Comparison of ENCODE assay signal across 42 cellular contexts in genomic region chr20:64154590-64155257, GRCh38. TPM values are rescaled to one million over a fixed set of nuclear protein-coding genes. Genes with fewer than 3 reads are reported as not detected.
"Had no signal": no experiment of that assay in that cellular context is flagged by ENCODE, and none has a peak within 500 bp of the region (broad histone marks: within the 10 kb centered on the region; RNA-seq: fewer than 3 reads in every experiment).

No MANE protein-coding gene starts in this region.

- H3K27me3 Mint-ChIP-seq: activated CD4-positive, alpha-beta T cell treated with anti-CD3 and anti-CD28 coated beads, Interleukin-2, amount 10 ng/mL, durations not matched to agents 24 days and 14 days had no signal

- H3K9me3 Mint-ChIP-seq: activated CD4-positive, alpha-beta memory T cell treated with anti-CD3 and anti-CD28 coated beads for 36 hours; activated CD4-positive, alpha-beta T cell treated with anti-CD3 and anti-CD28 coated beads, Interleukin-2, amount 10 ng/mL, durations not matched to agents 24 days and 14 days; activated naive CD4-positive, alpha-beta T cell treated with anti-CD3 and anti-CD28 coated beads for 36 hours; activated naive CD8-positive, alpha-beta T cell treated with anti-CD3 and anti-CD28 coated beads for 36 hours; activated T-helper 1 cell treated with anti-CD3 and anti-CD28 coated beads, Interleukin-12 subunit alpha, Interleukin-12 subunit beta, Interleukin-2, Interleukin-4 antibody, amounts not matched to agents 30 ng/mL and 10 ng/mL and 1 ng/mL, durations not matched to agents 14 hours and 24 hours and 36 hours; immature natural killer cell; nephron progenitor cell; stimulated activated naive B cell treated with anti-CD40 and anti-IgM and Interleukin-4, amounts not matched to agents 10 μg/mL and 1 μg/mL and 100 μg/mL, for 72 hours; T-helper 1 cell treated with Interleukin-12 subunit alpha and Interleukin-12 subunit beta and Interleukin-4 antibody, amounts not matched to agents 30 μg/mL and 1 μg/mL, for 36 hours had no signal

- H3K4me3 Mint-ChIP-seq: activated CD4-positive, alpha-beta memory T cell treated with anti-CD3 and anti-CD28 coated beads for 36 hours; activated CD4-positive, alpha-beta T cell treated with anti-CD3 and anti-CD28 coated beads, Interleukin-2, amount 10 ng/mL, durations not matched to agents 24 days and 14 days; activated naive CD4-positive, alpha-beta T cell treated with anti-CD3 and anti-CD28 coated beads for 36 hours; activated naive CD8-positive, alpha-beta T cell treated with anti-CD3 and anti-CD28 coated beads for 36 hours; activated T-helper 1 cell treated with anti-CD3 and anti-CD28 coated beads, Interleukin-12 subunit alpha, Interleukin-12 subunit beta, Interleukin-2, Interleukin-4 antibody, amounts not matched to agents 30 ng/mL and 10 ng/mL and 1 ng/mL, durations not matched to agents 14 hours and 24 hours and 36 hours; immature natural killer cell; nephron progenitor cell; stimulated activated naive B cell treated with anti-CD40 and anti-IgM and Interleukin-4, amounts not matched to agents 10 μg/mL and 1 μg/mL and 100 μg/mL, for 72 hours; T-helper 1 cell treated with Interleukin-12 subunit alpha and Interleukin-12 subunit beta and Interleukin-4 antibody, amounts not matched to agents 30 μg/mL and 1 μg/mL, for 36 hours had no signal

- H3K4me2 ChIP-seq: smooth muscle cell had no signal

- H3K36me3 Mint-ChIP-seq: activated CD4-positive, alpha-beta memory T cell treated with anti-CD3 and anti-CD28 coated beads for 36 hours; activated naive CD8-positive, alpha-beta T cell treated with anti-CD3 and anti-CD28 coated beads for 36 hours; immature natural killer cell; stimulated activated naive B cell treated with anti-CD40 and anti-IgM and Interleukin-4, amounts not matched to agents 10 μg/mL and 1 μg/mL and 100 μg/mL, for 72 hours had no signal

- H3K9me3 ChIP-seq: breast epithelium, gastroesophageal sphincter, left lung, pancreas, psoas muscle, suprapubic skin, tibial artery, upper lobe of right lung had no signal

- H3K4me3 ChIP-seq: breast epithelium, gastroesophageal sphincter, left lung, lung, pancreas, psoas muscle, smooth muscle cell, suprapubic skin, tibial artery, upper lobe of right lung had no signal

- H3K36me3 ChIP-seq: breast epithelium, gastroesophageal sphincter, left lung, pancreas, suprapubic skin, tibial artery, upper lobe of right lung had no signal

- H3K4me1 Mint-ChIP-seq: activated CD4-positive, alpha-beta T cell treated with anti-CD3 and anti-CD28 coated beads, Interleukin-2, amount 10 ng/mL, durations not matched to agents 24 days and 14 days; activated naive CD8-positive, alpha-beta T cell treated with anti-CD3 and anti-CD28 coated beads for 36 hours; immature natural killer cell; stimulated activated naive B cell treated with anti-CD40 and anti-IgM and Interleukin-4, amounts not matched to agents 10 μg/mL and 1 μg/mL and 100 μg/mL, for 72 hours had no signal

- H3K27ac Mint-ChIP-seq: activated CD4-positive, alpha-beta memory T cell treated with anti-CD3 and anti-CD28 coated beads for 36 hours; activated CD4-positive, alpha-beta T cell treated with anti-CD3 and anti-CD28 coated beads, Interleukin-2, amount 10 ng/mL, durations not matched to agents 24 days and 14 days; activated naive CD4-positive, alpha-beta T cell treated with anti-CD3 and anti-CD28 coated beads for 36 hours; activated naive CD8-positive, alpha-beta T cell treated with anti-CD3 and anti-CD28 coated beads for 36 hours; activated T-helper 1 cell treated with anti-CD3 and anti-CD28 coated beads, Interleukin-12 subunit alpha, Interleukin-12 subunit beta, Interleukin-2, Interleukin-4 antibody, amounts not matched to agents 30 ng/mL and 10 ng/mL and 1 ng/mL, durations not matched to agents 14 hours and 24 hours and 36 hours; immature natural killer cell; nephron progenitor cell; stimulated activated naive B cell treated with anti-CD40 and anti-IgM and Interleukin-4, amounts not matched to agents 10 μg/mL and 1 μg/mL and 100 μg/mL, for 72 hours; T-helper 1 cell treated with Interleukin-12 subunit alpha and Interleukin-12 subunit beta and Interleukin-4 antibody, amounts not matched to agents 30 μg/mL and 1 μg/mL, for 36 hours had no signal

- H3K4me1 ChIP-seq: breast epithelium, gastroesophageal sphincter, left lung, pancreas, psoas muscle, suprapubic skin, tibial artery, upper lobe of right lung had no signal

- H3K27ac ChIP-seq: breast epithelium, gastroesophageal sphincter, left lung, pancreas, psoas muscle, suprapubic skin, tibial artery, upper lobe of right lung had no signal

- DNase-seq: activated CD4-positive, alpha-beta memory T cell treated with anti-CD3 and anti-CD28 coated beads for 36 hours; activated CD4-positive, alpha-beta T cell treated with anti-CD3 and anti-CD28 coated beads, Interleukin-2, amount 10 ng/mL, durations not matched to agents 24 days and 14 days; activated CD4-positive, CD25-positive, alpha-beta regulatory T cell treated with anti-CD3 and anti-CD28 coated beads, Interleukin-2, amount 50 U/mL, for 72 hours; activated CD8-positive, alpha-beta memory T cell treated with anti-CD3 and anti-CD28 coated beads, Interleukin-2, amount 50 U/mL, for 4 hours; activated effector memory CD4-positive, alpha-beta T cell treated with anti-CD3 and anti-CD28 coated beads, Interleukin-2, amount 50 U/mL, for 16 hours; activated naive CD4-positive, alpha-beta T cell treated with anti-CD3 and anti-CD28 coated beads for 36 hours; activated naive CD8-positive, alpha-beta T cell treated with anti-CD3 and anti-CD28 coated beads for 36 hours; activated T-cell treated with anti-CD3 and anti-CD28 coated beads, Interleukin-2, amount 50 U/mL, for 1 hour; amniotic stem cell; central memory CD4-positive, alpha-beta T cell; effector CD8-positive, alpha-beta T cell; erythroblast; head of caudate nucleus; hypothalamus; immature natural killer cell; mesendoderm; nephron progenitor cell; psoas muscle; stimulated activated CD4-positive, alpha-beta T cell treated with anti-CD3 and anti-CD28 coated beads, Interleukin-1b, Interleukin-23, amount 100 ng/mL, for 48 hours; stimulated activated CD4-positive, alpha-beta T cell treated with anti-CD3 and anti-CD28 coated beads, Interleukin-4, amount 100 ng/mL, for 4 hours; stimulated activated CD8-positive, alpha-beta memory T cell treated with anti-CD3 and anti-CD28 coated beads, Interleukin-4, amount 100 ng/mL, for 48 hours; stimulated activated naive B cell treated with anti-CD40 and anti-IgM and Interleukin-4, amounts not matched to agents 10 μg/mL and 1 μg/mL and 100 μg/mL, for 72 hours; SW 1271; T1000; tibial artery; upper lobe of right lung had no signal

RNA-seq across cellular contexts. Expression of gene MYT1, which starts 9.5 kb away (rescaled TPM):
- total RNA-seq: activated CD4-positive, alpha-beta memory T cell treated with anti-CD3 and anti-CD28 coated beads for 36 hours; activated CD4-positive, alpha-beta T cell treated with anti-CD3 and anti-CD28 coated beads, Interleukin-2, amount 10 ng/mL, durations not matched to agents 24 days and 14 days; activated CD8-positive, alpha-beta memory T cell treated with anti-CD3 and anti-CD28 coated beads for 36 hours; activated T-helper 1 cell treated with anti-CD3 and anti-CD28 coated beads, Interleukin-12 subunit alpha, Interleukin-12 subunit beta, Interleukin-2, Interleukin-4 antibody, amounts not matched to agents 30 ng/mL and 10 ng/mL and 1 ng/mL, durations not matched to agents 14 hours and 24 hours and 36 hours; astrocyte; dermis microvascular lymphatic vessel endothelial cell; fibroblast of lung; fibroblast of villous mesenchyme; kidney epithelial cell; left lung; mononuclear cell; psoas muscle had no signal
- polyA plus RNA-seq: fibroblast of lung, immature natural killer cell, smooth muscle cell had no signal

RNA-seq across cellular contexts. Expression of gene NPBWR2, which starts 47.4 kb away (rescaled TPM):
- total RNA-seq: activated CD4-positive, alpha-beta memory T cell treated with anti-CD3 and anti-CD28 coated beads for 36 hours; activated CD4-positive, alpha-beta T cell treated with anti-CD3 and anti-CD28 coated beads, Interleukin-2, amount 10 ng/mL, durations not matched to agents 24 days and 14 days; activated CD8-positive, alpha-beta memory T cell treated with anti-CD3 and anti-CD28 coated beads for 36 hours; activated naive CD4-positive, alpha-beta T cell treated with anti-CD3 and anti-CD28 coated beads for 36 hours; activated naive CD8-positive, alpha-beta T cell treated with anti-CD3 and anti-CD28 coated beads for 36 hours; activated T-helper 1 cell treated with anti-CD3 and anti-CD28 coated beads, Interleukin-12 subunit alpha, Interleukin-12 subunit beta, Interleukin-2, Interleukin-4 antibody, amounts not matched to agents 30 ng/mL and 10 ng/mL and 1 ng/mL, durations not matched to agents 14 hours and 24 hours and 36 hours; astrocyte; breast epithelium; dermis microvascular lymphatic vessel endothelial cell; fibroblast of lung; fibroblast of villous mesenchyme; gastroesophageal sphincter; kidney epithelial cell; left lung; lung; mononuclear cell; pancreas; psoas muscle; smooth muscle cell; suprapubic skin; upper lobe of right lung had no signal
- polyA plus RNA-seq: fibroblast of lung, immature natural killer cell, lung, pancreas, psoas muscle, smooth muscle cell had no signal
